Comparison of ENCODE assay signal across 17 cellular contexts in genomic region chr11:16191852-16192240, GRCh38.
A peak's percentile ranks its signal among the peaks of the same experiment; 100 is the strongest.
DNase-seq lines count a peak whose midpoint lies in the region; ATAC-seq and TF ChIP-seq lines count a peak whose summit lies in the region.
"Had no signal": no experiment of that assay in that cellular context is flagged by ENCODE, and none has a peak within 500 bp of the region (broad histone marks: within the 10 kb centered on the region; RNA-seq: fewer than 3 reads in every experiment).

No MANE protein-coding gene starts in this region.

- H3K36me3 Mint-ChIP-seq in progenitor cell of endocrine pancreas (ENCODE audit: insufficient read depth): no peaks in the 10 kb centered on the region

- H3K4me3 Mint-ChIP-seq in progenitor cell of endocrine pancreas (ENCODE audit: low read depth): no peak overlapping the region
- H3K4me3 Mint-ChIP-seq: T-helper 17 cell had no signal

- no peaks in the 10 kb centered on the region for H3K27me3 Mint-ChIP-seq in progenitor cell of endocrine pancreas
- H3K27me3 Mint-ChIP-seq: T-helper 17 cell had no signal

- ATAC-seq in SK-N-SH treated with all-trans-retinoic acid at 6 μM for 48 hours (no peak), GM21825 (IDR thresholded peaks at IDR 0.05; ENCODE audit: unreplicated experiment) (no peak)
- ATAC-seq: stimulated activated naive CD8-positive, alpha-beta T cell treated with anti-CD3 and anti-CD28 coated beads, Interleukin-15, Interleukin-2, amounts not matched to agents 100 U/mL and 50 U/mL, for 24 hours; T-helper 17 cell had no signal

- peaks cover 37% of the 10 kb centered on the region for H3K4me1 Mint-ChIP-seq in progenitor cell of endocrine pancreas (ENCODE audit: low read depth)
- H3K4me1 Mint-ChIP-seq: T-helper 17 cell had no signal

- H3K9me3 Mint-ChIP-seq in progenitor cell of endocrine pancreas (ENCODE audit: low read depth): no peaks in the 10 kb centered on the region

- no peak for TF ChIP-seq CTCF in progenitor cell of endocrine pancreas (IDR thresholded peaks at IDR 0.05; ENCODE audit: unreplicated experiment)

- DNase-seq in NCI-H1417 (lab: John Stamatoyannopoulos, UW) (peak; percentile 45 to 87 (median 76)), NCI-H1417 treated with DMSO at 0.1 percent for 48 hours (lab: John Stamatoyannopoulos, UW) (no peak), NCI-H1436 treated with DMSO at 0.1 percent for 48 hours (lab: John Stamatoyannopoulos, UW) (peak; percentile 62), progenitor cell of endocrine pancreas (ENCODE audit: low spot score, unreplicated experiment) (no peak), SKM-1 (lab: John Stamatoyannopoulos, UW; ENCODE audit: unreplicated experiment) (no peak), NCI-H2196 treated with DMSO at 0.1 percent for 48 hours (lab: John Stamatoyannopoulos, UW; ENCODE audit: unreplicated experiment) (no peak)
- DNase-seq: 8988T; activated CD4-positive, CD25-positive, alpha-beta regulatory T cell treated with anti-CD3 and anti-CD28 coated beads, Interleukin-2, amount 50 U/mL, for 72 hours; activated naive CD4-positive, alpha-beta T cell; aorta; foreskin fibroblast; left ventricle myocardium superior; NCI-H1930; stimulated activated naive CD8-positive, alpha-beta T cell treated with anti-CD3 and anti-CD28 coated beads, Interleukin-15, Interleukin-2, amounts not matched to agents 100 U/mL and 50 U/mL, for 24 hours; T-helper 17 cell had no signal

- peak overlapping the region; percentile 28 for H3K27ac Mint-ChIP-seq in progenitor cell of endocrine pancreas
- H3K27ac Mint-ChIP-seq: T-helper 17 cell had no signal

TF ChIP-seq in SK-N-SH treated with all-trans-retinoic acid at 6 μM for 48 hours, 23 proteins besides CTCF, POLR2A, EP300 and RAD21:
- TF ChIP-seq ZNF70 (CRISPR knock-in tag; IDR thresholded peaks at IDR 0.05) (peak; percentile 44; the same call in 1 of the 2 replicates), ZNF8 (CRISPR knock-in tag; IDR thresholded peaks at IDR 0.05) (peak; percentile 30; the same call in 1 of the 2 replicates), ZNF565 (CRISPR knock-in tag; conservative IDR thresholded peaks at IDR 0.05; ENCODE audit: low read depth) (no peak), CREB5 (CRISPR knock-in tag; IDR thresholded peaks at IDR 0.05; ENCODE audit: low read depth) (no peak), TCF4 (CRISPR knock-in tag; IDR thresholded peaks at IDR 0.05; ENCODE audit: borderline replicate concordance) (peak; percentile 83), ISL1 (CRISPR knock-in tag; IDR thresholded peaks at IDR 0.05) (peak; percentile 60), SNAI2 (CRISPR knock-in tag; IDR thresholded peaks at IDR 0.05) (peak; percentile 95), RARB (CRISPR knock-in tag; IDR thresholded peaks at IDR 0.05) (no peak), TSHZ2 (CRISPR knock-in tag; IDR thresholded peaks at IDR 0.05) (peak; percentile 73; the same call in 1 of the 2 replicates), CSDC2 (CRISPR knock-in tag; IDR thresholded peaks at IDR 0.05) (no peak)

Comparison
In these comparisons a context has a peak if more than half of its experiments do, and no peak if none do; other contexts are left out.
1. DNase-seq: peak in NCI-H1417 (3 of 3) and NCI-H1436 treated with DMSO at 0.1 percent for 48 hours (single experiment); none in NCI-H1417 treated with DMSO at 0.1 percent for 48 hours (single experiment), progenitor cell of endocrine pancreas (single experiment), SKM-1 (single experiment) and NCI-H2196 treated with DMSO at 0.1 percent for 48 hours (single experiment).